Comparison of ENCODE assay signal across 17 cellular contexts in the genomic region with DNA sequence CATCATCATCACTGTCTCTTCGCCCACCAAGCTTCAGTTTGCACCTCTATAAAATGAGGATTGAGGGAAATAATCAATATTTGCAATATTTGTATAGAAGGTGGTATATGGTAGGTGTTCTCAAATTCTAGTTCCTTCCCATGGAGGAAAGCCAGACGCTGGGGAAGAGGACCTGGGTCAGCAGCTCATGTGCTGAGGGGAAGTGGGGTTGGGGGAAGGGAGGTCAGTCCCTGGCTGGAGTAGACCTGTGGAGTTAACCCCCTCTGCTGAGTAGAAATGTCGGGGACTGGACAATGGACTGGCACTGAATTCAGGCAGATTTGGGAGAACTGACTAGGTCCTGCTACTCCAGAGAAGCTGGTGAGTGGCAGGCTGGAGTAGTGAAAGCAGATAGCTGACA. TPM values are rescaled to one million over a fixed set of nuclear protein-coding genes. Genes with fewer than 3 reads are reported as not detected.
DNase-seq lines count a peak whose midpoint lies in the region; ATAC-seq, FAIRE-seq and TF ChIP-seq lines count a peak whose summit lies in the region.
"Had no signal": no experiment of that assay in that cellular context is flagged by ENCODE, and none has a peak within 500 bp of the region (broad histone marks: within the 10 kb centered on the region; RNA-seq: fewer than 3 reads in every experiment).

No MANE protein-coding gene starts in this region.

- FAIRE-seq in keratinocyte (lab: Jason Lieb, UNC), result no peak

- dilution Hi-C loops in keratinocyte (cut with MboI; ENCODE audit: extremely low pct_ligation_motif_present, low sequenced_read_pairs), result no loop called here

- TF ChIP-seq POLR2A in stomach (IDR thresholded peaks at IDR 0.05), result no peak

- no peak for ATAC-seq in HG03442 (IDR thresholded peaks at IDR 0.05; ENCODE audit: unreplicated experiment)
- ATAC-seq: naive thymus-derived CD8-positive, alpha-beta T cell; T-cell had no signal

- H3K27me3 ChIP-seq in Karpas-422 (ENCODE audit: low read length) (no peaks in the 10 kb centered on the region), keratinocyte (ENCODE audit: control insufficient read depth, extremely low read depth, insufficient read depth, low read length) (peaks cover 3% of the 10 kb centered on the region), stomach (no peaks in the 10 kb centered on the region)
- H3K27me3 ChIP-seq: testis had no signal

- H3K9me2 ChIP-seq in Karpas-422 (replicated peaks; ENCODE audit: insufficient read depth, low read length), result no peaks in the 10 kb centered on the region

- no peaks in the 10 kb centered on the region for H3K79me2 ChIP-seq in Karpas-422 (ENCODE audit: low read length)
- no peaks in the 10 kb centered on the region for H3K79me2 ChIP-seq in keratinocyte (ENCODE audit: control insufficient read depth, insufficient read depth, low read length)

- H4K20me1 ChIP-seq in Karpas-422 (ENCODE audit: insufficient read depth, low read depth, low read length) (no peaks in the 10 kb centered on the region), keratinocyte (ENCODE audit: control insufficient read depth, extremely low read depth, insufficient read depth, low read length) (no peaks in the 10 kb centered on the region)

- H3K4me2 ChIP-seq in Karpas-422 (ENCODE audit: low read depth, low read length, poor library complexity, severe bottlenecking) (no peak overlapping the region), keratinocyte (ENCODE audit: control insufficient read depth, extremely low read depth, insufficient read depth, low read depth, low read length) (peak overlapping the region; percentile 31)

- 65 to 84% (median 79%) methylated on average over 3 of the region's 3 CpGs for WGBS in stomach, 5 donors

- H3K4me3 ChIP-seq in Karpas-422 (ENCODE audit: low read length), result no peak overlapping the region
- no peak overlapping the region for H3K4me3 ChIP-seq in keratinocyte (ENCODE audit: control insufficient read depth in 2 of 3, extremely low read depth in 1 of 3, insufficient read depth in 2 of 3, low read depth in 1 of 3, low read length in 3 of 3)
- no peak overlapping the region for H3K4me3 ChIP-seq in stomach
- H3K4me3 ChIP-seq: testis had no signal

- no peaks in the 10 kb centered on the region for H3K9me3 ChIP-seq in Karpas-422 (ENCODE audit: low read length)
- peaks cover 3% of the 10 kb centered on the region for H3K9me3 ChIP-seq in keratinocyte (ENCODE audit: control insufficient read depth, low read depth, low read length)
- peaks cover 0 to 8% (median 0%) of the 10 kb centered on the region in 4 donors for H3K9me3 ChIP-seq in stomach
- H3K9me3 ChIP-seq: testis had no signal

- H3K36me3 ChIP-seq in Karpas-422 (ENCODE audit: insufficient read depth, low read length), result no peaks in the 10 kb centered on the region
- no peaks in the 10 kb centered on the region for H3K36me3 ChIP-seq in keratinocyte (ENCODE audit: control insufficient read depth in 2 of 2, extremely low read depth in 1 of 2, insufficient read depth in 2 of 2, low read length in 2 of 2)
- no peaks in the 10 kb centered on the region for H3K36me3 ChIP-seq in stomach

- TF ChIP-seq CTCF in VCaP (conservative IDR thresholded peaks at IDR 0.05) (no peak), keratinocyte (optimal IDR thresholded peaks at IDR 0.05 in 1 of 3, IDR thresholded peaks at IDR 0.05 in 1 of 3, conservative IDR thresholded peaks at IDR 0.05 in 1 of 3; ENCODE audit: extremely low read depth in 1 of 3, insufficient read depth in 2 of 3, low read length in 3 of 3) (no peak), stomach (IDR thresholded peaks at IDR 0.05) (no peak)

- DNase-seq in Karpas-422, result no peak
- DNase-seq in keratinocyte (ENCODE audit: low read depth, low spot score), result no peak
- no peak for DNase-seq in stomach
- DNase-seq in H4 (ENCODE audit: low spot score), result no peak
- DNase-seq in SW 1271 (lab: John Stamatoyannopoulos, UW), result no peak
- DNase-seq in middle frontal gyrus (ENCODE audit: extremely low spot score, low spot score), result no peak
- DNase-seq: activated B cell treated with CpG ODN at 0.5 μM for 24 hours; activated effector memory CD4-positive, alpha-beta T cell treated with Interleukin-2 at 50 U/mL for 16 hours; DND-41; left cardiac atrium; naive thymus-derived CD8-positive, alpha-beta T cell; NCI-H510A; T-cell; testis had no signal

- H3K9me1 ChIP-seq in keratinocyte (ENCODE audit: control insufficient read depth, extremely low read depth, insufficient read depth, low read length), result no peaks in the 10 kb centered on the region

- no peak for TF ChIP-seq EP300 in stomach (IDR thresholded peaks at IDR 0.05)

- H3K9ac ChIP-seq in Karpas-422 (ENCODE audit: low read length), result no peak overlapping the region
- H3K9ac ChIP-seq in keratinocyte (ENCODE audit: control insufficient read depth, extremely low read depth, insufficient read depth, low read length), result no peak overlapping the region

- intact Hi-C loops in stomach (cut with DNase I; ENCODE audit: low total_unique reads), result no loop called here

- peak overlapping the region; percentile 31; the same call in 1 of the 2 replicates for H3K27ac ChIP-seq in Karpas-422 (ENCODE audit: low read length)
- peak overlapping the region; percentile 73 for H3K27ac ChIP-seq in VCaP
- H3K27ac ChIP-seq in keratinocyte (ENCODE audit: control insufficient read depth, insufficient read depth, low read length), result no peak overlapping the region
- H3K27ac ChIP-seq in stomach, result peak overlapping the region in 4 of 5 donors; percentile 56 to 82 (median 80)

- peaks cover 43% of the 10 kb centered on the region for H3K4me1 ChIP-seq in Karpas-422 (ENCODE audit: low read length)
- H3K4me1 ChIP-seq in keratinocyte (ENCODE audit: control insufficient read depth, extremely low read depth, insufficient read depth, low read length), result peaks cover 16% of the 10 kb centered on the region
- peaks cover 6 to 21% (median 12%) of the 10 kb centered on the region in 4 donors for H3K4me1 ChIP-seq in stomach

- no peak overlapping the region for H2AFZ ChIP-seq in Karpas-422 (ENCODE audit: low read length)
- no peak overlapping the region for H2AFZ ChIP-seq in keratinocyte (ENCODE audit: control insufficient read depth, low read length)

RNA-seq across cellular contexts. Expression of a gene that starts 12.8 kb away (rescaled TPM):
- 16.4 and 19.6 TPM in 2 replicates for total RNA-seq in Karpas-422 (2014; rRNA removed; shearing (Covaris generic); ENCODE audit: low replicate concordance)
- not detected in 3 replicates for polyA plus RNA-seq in keratinocyte
- polyA plus RNA-seq in keratinocyte (2011; ENCODE audit: low read depth), result not detected
- not detected in 2 replicates for polyA plus RNA-seq in keratinocyte (2011; cell fraction: cytosol; rRNA removed)
- polyA plus RNA-seq in keratinocyte (2011; cell fraction: nucleus; rRNA removed), result 0.21 TPM in 1 of 2 replicates, not detected in the other
- not detected in 2 replicates for polyA plus RNA-seq in keratinocyte (2012; ENCODE audit: low replicate concordance)
- not detected in 3 replicates for polyA minus RNA-seq in keratinocyte
- not detected for polyA minus RNA-seq in keratinocyte (2011; cell fraction: cytosol; rRNA and poly(A)+ RNA removed)
- 0.63 TPM in 1 of 2 replicates, not detected in the other for polyA minus RNA-seq in keratinocyte (2011; cell fraction: nucleus; rRNA and poly(A)+ RNA removed)
- 10 to 100 TPM in 3 of 5 donors, 1 to 10 TPM in 1, not detected in 1; 7.1 to 29.8 (median 23.6) TPM for total RNA-seq in stomach
- polyA plus RNA-seq in stomach, result 1 to 10 TPM; 1.0 to 3.1 (median 1.7) TPM
- 3.4 and 3.7 TPM in 2 replicates for total RNA-seq in H4 (2014; rRNA removed; shearing (Covaris generic))
- total RNA-seq: naive thymus-derived CD8-positive, alpha-beta T cell had no signal
- polyA plus RNA-seq: naive thymus-derived CD8-positive, alpha-beta T cell had no signal

RNA-seq across cellular contexts. Expression of a gene that starts 31.7 kb away (rescaled TPM):
- 3.7 and 6.0 TPM in 2 replicates for total RNA-seq in Karpas-422 (2014; rRNA removed; shearing (Covaris generic); ENCODE audit: low replicate concordance)
- polyA plus RNA-seq in keratinocyte, result not detected in 3 replicates
- polyA plus RNA-seq in keratinocyte (2011; ENCODE audit: low read depth), result not detected
- polyA plus RNA-seq in keratinocyte (2011; cell fraction: cytosol; rRNA removed), result not detected in 2 replicates
- not detected in 2 replicates for polyA plus RNA-seq in keratinocyte (2011; cell fraction: nucleus; rRNA removed)
- not detected in 2 replicates for polyA plus RNA-seq in keratinocyte (2012; ENCODE audit: low replicate concordance)
- polyA minus RNA-seq in keratinocyte, result not detected in 3 replicates
- polyA minus RNA-seq in keratinocyte (2011; cell fraction: cytosol; rRNA and poly(A)+ RNA removed), result not detected
- polyA minus RNA-seq in keratinocyte (2011; cell fraction: nucleus; rRNA and poly(A)+ RNA removed), result not detected in 2 replicates
- total RNA-seq in stomach, result 1 to 10 TPM in 2 of 5 donors, not detected in 3; 1.7 to 5.7 TPM
- 1 to 10 TPM in 2 of 3 donors, under 1 TPM in 1; 0.20 to 2.1 (median 1.5) TPM for polyA plus RNA-seq in stomach
- total RNA-seq in H4 (2014; rRNA removed; shearing (Covaris generic)), result 0.10 TPM in 1 of 2 replicates, not detected in the other
- total RNA-seq: activated B cell treated with CpG ODN at 0.5 μM for 24 hours; naive thymus-derived CD8-positive, alpha-beta T cell; T-cell had no signal
- polyA plus RNA-seq: CD14-positive monocyte; naive thymus-derived CD8-positive, alpha-beta T cell had no signal

RNA-seq across cellular contexts. Expression of a gene that starts 51.7 kb away (rescaled TPM):
- total RNA-seq in Karpas-422 (2014; rRNA removed; shearing (Covaris generic); ENCODE audit: low replicate concordance), result 81.7 and 146 TPM in 2 replicates
- polyA plus RNA-seq in keratinocyte (70.8 to 95.6 TPM (median 94.0 TPM) in 3 replicates), stomach (10 to 100 TPM in 2 of 3 donors, 1 to 10 TPM in 1; 7.7 to 17.7 (median 15.4) TPM)
- 15.4 TPM for polyA plus RNA-seq in keratinocyte (2011; ENCODE audit: low read depth)
- polyA plus RNA-seq in keratinocyte (2011; cell fraction: cytosol; rRNA removed), result 48.6 and 93.0 TPM in 2 replicates
- polyA plus RNA-seq in keratinocyte (2011; cell fraction: nucleus; rRNA removed), result 70.8 TPM in 2 replicates
- polyA plus RNA-seq in keratinocyte (2012; ENCODE audit: low replicate concordance), result 25.2 and 74.5 TPM in 2 replicates
- polyA minus RNA-seq in keratinocyte, result 81.4 to 257 TPM (median 172 TPM) in 3 replicates
- polyA minus RNA-seq in keratinocyte (2011; cell fraction: cytosol; rRNA and poly(A)+ RNA removed), result 87.5 TPM
- 45.7 and 98.0 TPM in 2 replicates for polyA minus RNA-seq in keratinocyte (2011; cell fraction: nucleus; rRNA and poly(A)+ RNA removed)
- 100 to 1,000 TPM in 1 of 5 donors, 10 to 100 TPM in 3, 1 to 10 TPM in 1; 3.2 to 104 (median 75.9) TPM for total RNA-seq in stomach
- total RNA-seq in H4 (2014; rRNA removed; shearing (Covaris generic)), result 92.1 and 100 TPM in 2 replicates
